ENCODE assay signal across 11 cellular contexts in genomic region chr5:158898185-158899177, GRCh38.
A peak's percentile ranks its signal among the peaks of the same experiment; 100 is the strongest.
DNase-seq lines count a peak whose midpoint lies in the region; ATAC-seq and FAIRE-seq lines count a peak whose summit lies in the region.
"Had no signal": no experiment of that assay in that cellular context is flagged by ENCODE, and none has a peak within 500 bp of the region (broad histone marks: within the 10 kb centered on the region; RNA-seq: fewer than 3 reads in every experiment).

No MANE protein-coding gene starts in this region.

- DNase-seq in HT1080 (ENCODE audit: low read depth) (peak; percentile 23), SW480 (ENCODE audit: low spot score) (no peak), NCI-H1694 treated with DMSO at 0.1 percent for 48 hours (lab: John Stamatoyannopoulos, UW) (no peak), HTR-8/SVneo (ENCODE audit: insufficient read length, low spot score) (no peak), NCI-H774 (lab: John Stamatoyannopoulos, UW) (no peak)
- DNase-seq: amygdala, PC-9, right lobe of liver had no signal

- H3K9me3 ChIP-seq in BLaER1 treated with 17β-estradiol and CSF1 and Interleukin-3, amounts not matched to agents 10 nM and 100 nM (replicated peaks in 1 of 11), result no peaks in the 10 kb centered on the region
- H3K9me3 ChIP-seq: right lobe of liver had no signal

- ATAC-seq in GM19328 (IDR thresholded peaks at IDR 0.05; ENCODE audit: unreplicated experiment) (peak; percentile 70), HG02840 (IDR thresholded peaks at IDR 0.05; ENCODE audit: low FRiP score, unreplicated experiment) (peak; percentile 65)
- ATAC-seq: right lobe of liver had no signal

- H3K4me1 ChIP-seq in BLaER1 treated with 17β-estradiol and CSF1 and Interleukin-3, amounts not matched to agents 10 nM and 100 nM, result peaks cover 33 to 99% (median 59%) of the 10 kb centered on the region in 10 experiments
- H3K4me1 ChIP-seq: right lobe of liver had no signal

- no peaks in the 10 kb centered on the region for H3K27me3 ChIP-seq in BLaER1 treated with 17β-estradiol and CSF1 and Interleukin-3, amounts not matched to agents 10 nM and 100 nM
- H3K27me3 ChIP-seq: right lobe of liver had no signal

- H3K4me2 ChIP-seq in BLaER1 treated with 17β-estradiol and CSF1 and Interleukin-3, amounts not matched to agents 10 nM and 100 nM, result peak overlapping the region; percentile 1 to 49 (median 19); a peak in 14 of 22 replicates
- H3K4me2 ChIP-seq: PC-9 had no signal

- peaks cover 0 to 100% (median 87%) of the 10 kb centered on the region in 11 experiments; a peak in 17 of 22 replicates for H3K36me3 ChIP-seq in BLaER1 treated with 17β-estradiol and CSF1 and Interleukin-3, amounts not matched to agents 10 nM and 100 nM
- H3K36me3 ChIP-seq: right lobe of liver had no signal

- FAIRE-seq in HTR-8/SVneo (lab: Jason Lieb, UNC), result no peak

- H4K20me1 ChIP-seq in BLaER1 treated with 17β-estradiol and CSF1 and Interleukin-3, amounts not matched to agents 10 nM and 100 nM, result peaks cover 0 to 100% (median 67%) of the 10 kb centered on the region in 11 experiments; a peak in 14 of 22 replicates

- H3K27ac ChIP-seq in BLaER1 treated with 17β-estradiol and CSF1 and Interleukin-3, amounts not matched to agents 10 nM and 100 nM, result peak overlapping the region in 5 of 11 experiments; percentile 4 to 32 (median 9); a peak in 5 of 22 replicates
- H3K27ac ChIP-seq: PC-9, right lobe of liver had no signal

- H3K9ac ChIP-seq in BLaER1 treated with 17β-estradiol and CSF1 and Interleukin-3, amounts not matched to agents 10 nM and 100 nM, result no peak overlapping the region

- no peak overlapping the region for H3K4me3 ChIP-seq in BLaER1 treated with 17β-estradiol and CSF1 and Interleukin-3, amounts not matched to agents 10 nM and 100 nM
- H3K4me3 ChIP-seq: PC-9, right lobe of liver had no signal
